16 cellular contexts compared by ENCODE assay signal in genomic region chr7:7895754-7896153, GRCh38.
A peak's percentile ranks its signal among the peaks of the same experiment; 100 is the strongest.
DNase-seq lines count a peak whose midpoint lies in the region; ATAC-seq lines count a peak whose summit lies in the region.
"Had no signal": no experiment of that assay in that cellular context is flagged by ENCODE, and none has a peak within 500 bp of the region (broad histone marks: within the 10 kb centered on the region; RNA-seq: fewer than 3 reads in every experiment).

No MANE protein-coding gene starts in this region.

- H3K36me3 Mint-ChIP-seq in activated T-cell treated with anti-CD3 and anti-CD28 coated beads, Interleukin-2, amount 50 U/mL, for 72 hours (ENCODE audit: insufficient read depth in 2 of 2): peaks cover 3 to 5% of the 10 kb centered on the region in 2 donors
- H3K36me3 Mint-ChIP-seq: neural progenitor cell had no signal

- H3K27me3 ChIP-seq in H7 (ENCODE audit: control insufficient read depth, insufficient read depth, low read length): no peaks in the 10 kb centered on the region
- H3K27me3 ChIP-seq: neural progenitor cell, testis had no signal

- no peaks in the 10 kb centered on the region for H3K4me1 Mint-ChIP-seq in activated T-cell treated with anti-CD3 and anti-CD28 coated beads, Interleukin-2, amount 50 U/mL, for 72 hours (ENCODE audit: low read depth)
- H3K4me1 Mint-ChIP-seq: activated naive CD4-positive, alpha-beta T cell treated with anti-CD3 and anti-CD28 coated beads, Interleukin-2, amount 50 U/mL, for 24 hours; T-cell had no signal

- H3K4me3 ChIP-seq in H7 (ENCODE audit: insufficient read depth, low read depth, low read length): no peak overlapping the region
- H3K4me3 ChIP-seq: neural progenitor cell, testis had no signal

- no peak overlapping the region for H3K4me3 Mint-ChIP-seq in activated T-cell treated with anti-CD3 and anti-CD28 coated beads, Interleukin-2, amount 50 U/mL, for 72 hours
- H3K4me3 Mint-ChIP-seq: activated naive CD4-positive, alpha-beta T cell treated with anti-CD3 and anti-CD28 coated beads, Interleukin-2, amount 50 U/mL, for 24 hours; neural progenitor cell; T-cell had no signal

- DNase-seq in NCI-H510A treated with DMSO at 0.1 percent for 48 hours (lab: John Stamatoyannopoulos, UW) (peak; percentile 12), NCI-H510A (lab: John Stamatoyannopoulos, UW) (no peak), NCI-H2107 (lab: John Stamatoyannopoulos, UW) (peak; percentile 69), cerebellum (ENCODE audit: low spot score) (peak; percentile 28), ureter (ENCODE audit: low spot score) (peak; percentile 44), glomerular visceral epithelial cell (ENCODE audit: extremely low spot score) (no peak), H7 (no peak)
- no peak for DNase-seq in activated T-cell treated with anti-CD3 and anti-CD28 coated beads, Interleukin-2, amount 50 U/mL, for 72 hours
- DNase-seq: activated CD4-positive, alpha-beta T cell treated with anti-CD3 and anti-CD28 coated beads, Interleukin-2, amount 50 U/mL, for 48 hours; foreskin fibroblast; NCI-H226; Right ventricle myocardium superior; T-cell; testis had no signal

- no peak for ATAC-seq in activated T-cell treated with anti-CD3 and anti-CD28 coated beads, Interleukin-2, amount 50 U/mL, for 72 hours (replicated peaks in 1 of 2)
- ATAC-seq: T-cell had no signal

- no peaks in the 10 kb centered on the region for H3K27me3 Mint-ChIP-seq in activated T-cell treated with anti-CD3 and anti-CD28 coated beads, Interleukin-2, amount 50 U/mL, for 72 hours (ENCODE audit: low read depth)
- H3K27me3 Mint-ChIP-seq: activated naive CD4-positive, alpha-beta T cell treated with anti-CD3 and anti-CD28 coated beads, Interleukin-2, amount 50 U/mL, for 24 hours; T-cell had no signal

- no peak overlapping the region for H3K27ac Mint-ChIP-seq in activated T-cell treated with anti-CD3 and anti-CD28 coated beads, Interleukin-2, amount 50 U/mL, for 72 hours
- H3K27ac Mint-ChIP-seq: activated naive CD4-positive, alpha-beta T cell treated with anti-CD3 and anti-CD28 coated beads, Interleukin-2, amount 50 U/mL, for 24 hours; neural progenitor cell; T-cell had no signal

- no peaks in the 10 kb centered on the region for H3K9me3 Mint-ChIP-seq in activated T-cell treated with anti-CD3 and anti-CD28 coated beads, Interleukin-2, amount 50 U/mL, for 72 hours
- H3K9me3 Mint-ChIP-seq: activated naive CD4-positive, alpha-beta T cell treated with anti-CD3 and anti-CD28 coated beads, Interleukin-2, amount 50 U/mL, for 24 hours; neural progenitor cell; T-cell had no signal

- H3K36me3 ChIP-seq in H7 (replicated peaks; ENCODE audit: control insufficient read depth, insufficient read depth, low read length): no peaks in the 10 kb centered on the region
- H3K36me3 ChIP-seq: neural progenitor cell had no signal

Comparison
In these comparisons a context has a peak if more than half of its experiments do, and no peak if none do; other contexts are left out.
1. DNase-seq: peak in NCI-H510A treated with DMSO at 0.1 percent for 48 hours (single experiment), NCI-H2107 (single experiment), cerebellum (single experiment) and ureter (single experiment); none in NCI-H510A (single experiment), glomerular visceral epithelial cell (single experiment), H7 (single experiment) and activated T-cell treated with anti-CD3 and anti-CD28 coated beads, Interleukin-2, amount 50 U/mL, for 72 hours (0 of 2).